ENCODE assay signal across 22 cellular contexts in the genomic region with DNA sequence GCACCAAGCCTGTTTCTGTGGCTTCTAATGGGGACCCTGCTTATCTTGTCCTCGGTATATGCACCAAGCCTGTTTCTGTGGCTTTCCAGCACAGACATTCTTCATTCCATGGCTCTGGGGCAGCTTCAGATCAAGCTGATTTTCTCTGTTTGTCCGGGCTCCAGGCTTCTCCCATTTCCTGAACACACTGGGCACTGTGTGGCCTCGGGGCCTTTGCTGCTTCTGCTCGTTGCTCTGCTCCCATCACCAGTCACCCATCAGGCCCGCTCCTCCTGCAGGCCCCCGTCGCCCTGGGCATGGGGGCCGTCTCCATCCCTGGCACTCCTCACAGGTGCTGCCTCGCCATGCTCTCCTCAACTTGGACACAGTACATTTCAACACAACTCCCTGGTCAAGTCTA. TPM values are rescaled to one million over a fixed set of nuclear protein-coding genes. Genes with fewer than 3 reads are reported as not detected.
A peak's percentile ranks its signal among the peaks of the same experiment; 100 is the strongest.
DNase-seq lines count a peak whose midpoint lies in the region; FAIRE-seq and TF ChIP-seq lines count a peak whose summit lies in the region.
"Had no signal": no experiment of that assay in that cellular context is flagged by ENCODE, and none has a peak within 500 bp of the region (broad histone marks: within the 10 kb centered on the region; RNA-seq: fewer than 3 reads in every experiment).

No MANE protein-coding gene starts in this region.

- H2AFZ ChIP-seq in neuronal stem cell (ENCODE audit: low read length), result no peak overlapping the region
- H2AFZ ChIP-seq: GM23338 had no signal

- TF ChIP-seq CTCF in breast epithelium (IDR thresholded peaks at IDR 0.05) (no peak), stomach (IDR thresholded peaks at IDR 0.05) (no peak)

- TF ChIP-seq POLR2A in breast epithelium (IDR thresholded peaks at IDR 0.05) (no peak), stomach (IDR thresholded peaks at IDR 0.05) (no peak)

- H3K27ac ChIP-seq in breast epithelium, result no peak overlapping the region
- no peak overlapping the region for H3K27ac ChIP-seq in neuronal stem cell (replicated peaks; ENCODE audit: low read length)
- H3K27ac ChIP-seq in stomach, result no peak overlapping the region
- H3K27ac ChIP-seq: A549, BLaER1, C4-2B had no signal

- FAIRE-seq in HTR-8/SVneo (lab: Jason Lieb, UNC), result peak; percentile 20
- FAIRE-seq: A549, D721Med, GM12891, GM18507 had no signal

- H3K23ac ChIP-seq in neuronal stem cell (ENCODE audit: low read depth, low read length, poor library complexity), result no peak overlapping the region

- no peak overlapping the region for H2BK5ac ChIP-seq in neuronal stem cell (ENCODE audit: low read length)

- no peak overlapping the region for H2BK120ac ChIP-seq in neuronal stem cell (ENCODE audit: low read depth, low read length)

- intact Hi-C loops in breast epithelium (cut with DNase I; ENCODE audit: low total_unique reads) (no loop called here), stomach (cut with DNase I; ENCODE audit: low total_unique reads) (no loop called here)

- H3K27me3 ChIP-seq in breast epithelium (no peaks in the 10 kb centered on the region), neuronal stem cell (ENCODE audit: control insufficient read depth in 3 of 3, insufficient read depth in 3 of 3, low read depth in 1 of 3, low read length in 3 of 3) (no peaks in the 10 kb centered on the region), stomach (no peaks in the 10 kb centered on the region)
- H3K27me3 ChIP-seq: BLaER1 had no signal

- no peak overlapping the region for H3K4ac ChIP-seq in neuronal stem cell (ENCODE audit: low read length)

- H3K79me1 ChIP-seq in neuronal stem cell (ENCODE audit: low read depth, low read length), result no peaks in the 10 kb centered on the region

- no peak for TF ChIP-seq EP300 in stomach (IDR thresholded peaks at IDR 0.05)

- H4K91ac ChIP-seq in neuronal stem cell (ENCODE audit: low read depth, low read length, poor library complexity), result no peak overlapping the region

- no peak overlapping the region for H3K4me3 ChIP-seq in breast epithelium
- H3K4me3 ChIP-seq in neuronal stem cell (ENCODE audit: low read length in 2 of 2), result peak overlapping the region in 1 of 2 donors; percentile 32
- H3K4me3 ChIP-seq in stomach, result no peak overlapping the region
- H3K4me3 ChIP-seq: A549, BLaER1, GM23338 had no signal

- H3K18ac ChIP-seq in neuronal stem cell (ENCODE audit: low read length), result peak overlapping the region; percentile 27

- H3K9me3 ChIP-seq in breast epithelium, result peaks cover 13 to 27% of the 10 kb centered on the region in 2 donors
- H3K9me3 ChIP-seq in neuronal stem cell (replicated peaks in 1 of 2; ENCODE audit: control insufficient read depth in 2 of 2, insufficient read depth in 1 of 2, low read depth in 1 of 2, low read length in 2 of 2), result peaks cover 21 to 24% of the 10 kb centered on the region in 2 donors
- peaks cover 5 to 82% (median 63%) of the 10 kb centered on the region in 4 donors for H3K9me3 ChIP-seq in stomach

- no CpG with 5 or more reads among the region's 9 CpGs for WGBS in neuronal stem cell (ENCODE audit: extremely low coverage in 2 of 2, insufficient read length in 2 of 2, insufficient replicate concordance in 1 of 2), 2 donors
- 80 to 91% (median 87%) methylated on average over 9 of the region's 9 CpGs for WGBS in stomach, 5 donors

- H2BK15ac ChIP-seq in neuronal stem cell (ENCODE audit: low read length), result no peak overlapping the region

- in situ Hi-C loops in T47D (cut with HindIII; ENCODE audit: low pct_unique_long_range_greater_than_20kb, low sequenced_read_pairs), result no loop called here

- DNase-seq in T47D (ENCODE audit: low read depth in 1 of 2, low spot score in 1 of 2) (peak; percentile 18 to 61), breast epithelium (ENCODE audit: low spot score in 2 of 2) (no peak), HTR-8/SVneo (ENCODE audit: insufficient read length, low spot score) (no peak), neuronal stem cell (ENCODE audit: low spot score) (no peak), NOMO-1 (lab: John Stamatoyannopoulos, UW; ENCODE audit: unreplicated experiment in 2 of 2) (no peak), stomach (no peak)
- DNase-seq: 8988T; ACHN; CD4-positive, CD25-positive, alpha-beta regulatory T cell; CD8-positive, alpha-beta T cell; DMS 273 treated with DMSO at 0.1 percent for 48 hours; DMS79; EL; GF-D8; H9 had no signal

- no peaks in the 10 kb centered on the region for H3K36me3 ChIP-seq in breast epithelium
- no peaks in the 10 kb centered on the region for H3K36me3 ChIP-seq in neuronal stem cell (replicated peaks in 1 of 2; ENCODE audit: control insufficient read depth in 2 of 2, insufficient read depth in 2 of 2, low read length in 2 of 2)
- peaks cover 0 to 2% (median 0%) of the 10 kb centered on the region in 4 donors for H3K36me3 ChIP-seq in stomach
- H3K36me3 ChIP-seq: BLaER1 had no signal

- H3K4me2 ChIP-seq in neuronal stem cell (ENCODE audit: insufficient read depth, low read length, poor library complexity, severe bottlenecking), result no peak overlapping the region
- H3K4me2 ChIP-seq: A549, BLaER1, GM23338 had no signal

- no peaks in the 10 kb centered on the region for H3K4me1 ChIP-seq in breast epithelium
- no peaks in the 10 kb centered on the region for H3K4me1 ChIP-seq in neuronal stem cell (ENCODE audit: control insufficient read depth in 2 of 2, insufficient read depth in 1 of 2, low read depth in 1 of 2, low read length in 2 of 2)
- no peaks in the 10 kb centered on the region for H3K4me1 ChIP-seq in stomach
- H3K4me1 ChIP-seq: A549, BLaER1 had no signal

- H4K8ac ChIP-seq in neuronal stem cell (ENCODE audit: low read depth, low read length), result no peak overlapping the region

- H2AK5ac ChIP-seq in neuronal stem cell (ENCODE audit: low read depth, low read length), result no peak overlapping the region

- H2BK12ac ChIP-seq in neuronal stem cell (ENCODE audit: low read length), result no peak overlapping the region

- no peak overlapping the region for H3K14ac ChIP-seq in neuronal stem cell (ENCODE audit: low read length)

- H3K9ac ChIP-seq in neuronal stem cell (ENCODE audit: low read depth, low read length, poor library complexity), result no peak overlapping the region
- H3K9ac ChIP-seq: BLaER1 had no signal

RNA-seq across cellular contexts. Expression of a gene that starts 30.6 kb away (rescaled TPM):
- total RNA-seq in breast epithelium (10 to 100 TPM; 17.6 to 25.8 (median 21.3) TPM), stomach (10 to 100 TPM in 1 of 5 donors, 1 to 10 TPM in 4; 7.0 to 12.2 (median 7.6) TPM)
- polyA plus RNA-seq in neuronal stem cell (2013, experiment 1 of 2), result 19.3 TPM
- 19.3 TPM for polyA plus RNA-seq in neuronal stem cell (2013, experiment 2 of 2)
- 10 to 100 TPM in 1 of 3 donors, 1 to 10 TPM in 2; 4.9 to 10.0 (median 6.6) TPM for polyA plus RNA-seq in stomach

Comparison
In these comparisons a context has a peak if more than half of its experiments do, and no peak if none do; other contexts are left out.
1. DNase-seq: peak in T47D (2 of 2); none in breast epithelium (0 of 2), HTR-8/SVneo (single experiment), neuronal stem cell (single experiment), NOMO-1 (0 of 2) and stomach (single experiment).